2 cellular contexts compared by ENCODE assay signal in genomic region chr6:160007118-160007517, GRCh38.
TF ChIP-seq lines count a peak whose summit lies in the region.

No MANE protein-coding gene starts in this region.

TF ChIP-seq in GM23338, 12 proteins besides CTCF, POLR2A, EP300 and RAD21:
- TF ChIP-seq POLR2AphosphoS5 (IDR thresholded peaks at IDR 0.05; ENCODE audit: low read depth) (no peak), ETS1 (IDR thresholded peaks at IDR 0.05) (no peak), ZNF331 (CRISPR knock-in tag; IDR thresholded peaks at IDR 0.05; ENCODE audit: low read depth) (no peak), EZH2 (IDR thresholded peaks at IDR 0.05; ENCODE audit: low read depth, unreplicated experiment) (no peak), STAT1 (IDR thresholded peaks at IDR 0.05; ENCODE audit: unreplicated experiment) (no peak), NANOG (IDR thresholded peaks at IDR 0.05; ENCODE audit: borderline replicate concordance) (no peak), EZH2phosphoT487 (IDR thresholded peaks at IDR 0.05; ENCODE audit: unreplicated experiment) (no peak), CREB1 (CRISPR knock-in tag; IDR thresholded peaks at IDR 0.05; ENCODE audit: low read depth) (no peak), ZNF462 (CRISPR knock-in tag; IDR thresholded peaks at IDR 0.05) (no peak), JUNB (IDR thresholded peaks at IDR 0.05; ENCODE audit: unreplicated experiment) (no peak), ZNF114 (CRISPR knock-in tag; IDR thresholded peaks at IDR 0.05) (no peak), REST (IDR thresholded peaks at IDR 0.05; ENCODE audit: unreplicated experiment) (no peak)

TF ChIP-seq in GM12878, 131 proteins besides CTCF, POLR2A, EP300 and RAD21:
- TF ChIP-seq MTA2 (IDR thresholded peaks at IDR 0.05; ENCODE audit: low read depth), result no peak
- no peak for TF ChIP-seq SREBF2 (IDR thresholded peaks at IDR 0.05; ENCODE audit: low read length)
- no peak for TF ChIP-seq CBFB (IDR thresholded peaks at IDR 0.05; ENCODE audit: low read depth)
- TF ChIP-seq HDAC2 (IDR thresholded peaks at IDR 0.05), result no peak
- no peak for TF ChIP-seq MTA3 (IDR thresholded peaks at IDR 0.05; ENCODE audit: borderline replicate concordance, low read length)
- no peak for TF ChIP-seq EED (IDR thresholded peaks at IDR 0.05; ENCODE audit: low read depth)
- no peak for TF ChIP-seq ELK1 (IDR thresholded peaks at IDR 0.05; ENCODE audit: low read depth, low read length)
- TF ChIP-seq MYB (IDR thresholded peaks at IDR 0.05; ENCODE audit: borderline replicate concordance, low read depth, low read length), result no peak
- TF ChIP-seq PAX8 (IDR thresholded peaks at IDR 0.05), result no peak
- TF ChIP-seq SP1 (IDR thresholded peaks at IDR 0.05; ENCODE audit: low read depth, low read length), result no peak
- TF ChIP-seq E2F8 (IDR thresholded peaks at IDR 0.05; ENCODE audit: low read depth, partially characterized antibody), result no peak
- TF ChIP-seq POLR2AphosphoS2 (IDR thresholded peaks at IDR 0.05; ENCODE audit: low read depth, low read length), result no peak
- TF ChIP-seq PAX5 (IDR thresholded peaks at IDR 0.05; ENCODE audit: borderline replicate concordance, low read depth, low read length), result no peak
- TF ChIP-seq EZH2 (IDR thresholded peaks at IDR 0.05; ENCODE audit: borderline replicate concordance, control insufficient read depth, low read depth, low read length), result no peak
- no peak for TF ChIP-seq E2F4 (IDR thresholded peaks at IDR 0.05; ENCODE audit: low read depth, low read length)
- TF ChIP-seq ZZZ3 (IDR thresholded peaks at IDR 0.05; ENCODE audit: control insufficient read depth, insufficient read length, low read depth), result no peak
